Comparison of ENCODE assay signal across 17 cellular contexts in genomic region chr10:113148899-113149298, GRCh38.
DNase-seq lines count a peak whose midpoint lies in the region; ATAC-seq, FAIRE-seq and TF ChIP-seq lines count a peak whose summit lies in the region.
"Had no signal": no experiment of that assay in that cellular context is flagged by ENCODE, and none has a peak within 500 bp of the region (broad histone marks: within the 10 kb centered on the region; RNA-seq: fewer than 3 reads in every experiment).

No MANE protein-coding gene starts in this region.

- peak; percentile 76 for FAIRE-seq in bronchial epithelial cell (lab: Jason Lieb, UNC)
- FAIRE-seq: GM19239 had no signal

- H3K36me3 ChIP-seq in bronchial epithelial cell (ENCODE audit: control insufficient read depth, insufficient read depth, low read length) (peaks cover 19% of the 10 kb centered on the region), upper lobe of right lung (peaks cover 84% of the 10 kb centered on the region), ascending aorta (peaks cover 56 to 73% of the 10 kb centered on the region in 2 donors)

- H3K4me1 ChIP-seq in upper lobe of right lung: no peaks in the 10 kb centered on the region
- H3K4me1 ChIP-seq in ascending aorta: peaks cover 0 to 2% of the 10 kb centered on the region in 2 donors

- peak; percentile 60 for ATAC-seq in upper lobe of right lung
- ATAC-seq in activated naive CD4-positive, alpha-beta T cell treated with anti-CD3 and anti-CD28 coated beads, Interleukin-2, amount 50 U/mL, for 72 hours: no peak

- H3K4me3 Mint-ChIP-seq in nephron progenitor cell: no peak overlapping the region

- H3K4me3 ChIP-seq in bronchial epithelial cell (ENCODE audit: low read depth, low read length): no peak overlapping the region
- H3K4me3 ChIP-seq in upper lobe of right lung: no peak overlapping the region
- no peak overlapping the region for H3K4me3 ChIP-seq in ascending aorta

- H3K9me3 ChIP-seq in upper lobe of right lung (no peaks in the 10 kb centered on the region), ascending aorta (no peaks in the 10 kb centered on the region)
- H3K9me3 ChIP-seq: SK-N-SH had no signal

- DNase-seq in EH (ENCODE audit: low read depth) (peak; percentile 11), bronchial epithelial cell (ENCODE audit: low read depth) (no peak), nephron progenitor cell (no peak), upper lobe of right lung (no peak), ascending aorta (ENCODE audit: low spot score in 2 of 2) (no peak)
- no peak for DNase-seq in activated naive CD4-positive, alpha-beta T cell treated with anti-CD3 and anti-CD28 coated beads, Interleukin-2, amount 50 U/mL, for 72 hours (ENCODE audit: low spot score in 2 of 2)
- DNase-seq in activated CD8-positive, alpha-beta memory T cell treated with anti-CD3 and anti-CD28 coated beads for 24 hours: no peak
- DNase-seq: C1 segment of cervical spinal cord, GF-D8, MM.1S, NCI-H1048, NCI-H1436 treated with DMSO at 0.1 percent for 48 hours, NCI-H1930, NCI-H69, SIG-M5, SK-N-SH had no signal

- peaks cover 94% of the 10 kb centered on the region for H3K36me3 Mint-ChIP-seq in nephron progenitor cell (ENCODE audit: low read depth)
- no peaks in the 10 kb centered on the region for H3K36me3 Mint-ChIP-seq in activated naive CD4-positive, alpha-beta T cell treated with anti-CD3 and anti-CD28 coated beads, Interleukin-2, amount 50 U/mL, for 72 hours

- peaks cover 9% of the 10 kb centered on the region for H3K4me1 Mint-ChIP-seq in nephron progenitor cell

- no peaks in the 10 kb centered on the region for H3K9me3 Mint-ChIP-seq in nephron progenitor cell
- no peaks in the 10 kb centered on the region for H3K9me3 Mint-ChIP-seq in activated naive CD4-positive, alpha-beta T cell treated with anti-CD3 and anti-CD28 coated beads, Interleukin-2, amount 50 U/mL, for 72 hours

- TF ChIP-seq CTCF in bronchial epithelial cell (IDR thresholded peaks at IDR 0.05; ENCODE audit: insufficient read depth, low read length, severe bottlenecking): no peak
- TF ChIP-seq CTCF in nephron progenitor cell (IDR thresholded peaks at IDR 0.05): no peak
- no peak for TF ChIP-seq CTCF in upper lobe of right lung (IDR thresholded peaks at IDR 0.05)
- no peak for TF ChIP-seq CTCF in ascending aorta (IDR thresholded peaks at IDR 0.05)

- no peaks in the 10 kb centered on the region for H3K27me3 ChIP-seq in bronchial epithelial cell (ENCODE audit: control insufficient read depth, insufficient read depth, low read length)
- no peaks in the 10 kb centered on the region for H3K27me3 ChIP-seq in upper lobe of right lung
- no peaks in the 10 kb centered on the region for H3K27me3 ChIP-seq in ascending aorta

- no peak overlapping the region for H3K27ac ChIP-seq in upper lobe of right lung
- H3K27ac ChIP-seq in ascending aorta: no peak overlapping the region

- intact Hi-C loops in upper lobe of right lung (cut with DNase I): no loop called here
- intact Hi-C loops in ascending aorta (cut with DNase I): no loop called here

- peak overlapping the region; percentile 9 for H3K27ac Mint-ChIP-seq in nephron progenitor cell
- H3K27ac Mint-ChIP-seq in activated naive CD4-positive, alpha-beta T cell treated with anti-CD3 and anti-CD28 coated beads, Interleukin-2, amount 50 U/mL, for 72 hours: no peak overlapping the region

- peaks cover 4% of the 10 kb centered on the region for H3K27me3 Mint-ChIP-seq in nephron progenitor cell (ENCODE audit: low read depth, poor library complexity)
